ENCODE assay signal across 1 cellular context in the genomic region with DNA sequence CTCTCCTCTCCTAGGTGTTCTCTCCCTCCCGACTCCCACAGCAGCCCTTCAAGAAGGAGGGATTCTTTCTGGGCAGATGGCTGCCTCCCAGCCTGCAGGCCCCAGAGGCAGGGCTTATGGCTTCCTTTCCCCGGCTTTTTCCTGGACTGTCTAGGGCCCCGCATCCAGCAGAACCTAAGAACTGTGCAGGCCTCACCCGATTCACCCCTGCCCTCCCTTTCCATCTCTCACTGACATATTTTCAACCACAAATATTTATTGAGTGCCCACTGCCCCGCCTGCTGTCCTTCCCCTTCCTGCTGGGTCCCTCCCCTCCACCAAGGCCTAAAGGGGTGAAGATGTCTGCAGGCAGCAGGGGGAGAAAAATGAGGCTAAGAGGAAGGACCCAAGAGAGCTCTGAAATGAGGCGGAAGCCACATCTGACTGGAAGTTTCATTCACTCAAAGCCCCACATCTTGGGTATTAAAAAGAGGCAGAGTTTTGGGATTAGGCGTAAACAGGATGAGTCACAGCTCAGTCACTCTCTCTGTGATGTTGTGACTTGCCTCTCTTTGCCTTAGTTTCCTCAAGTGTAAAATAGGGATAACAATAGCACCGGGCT.
TF ChIP-seq lines count a peak whose summit lies in the region.

No MANE protein-coding gene starts in this region.

TF ChIP-seq in HepG2, 621 proteins besides CTCF, POLR2A, EP300 and RAD21 (continued from another document and continues in another):
- TF ChIP-seq, protein P1, sequence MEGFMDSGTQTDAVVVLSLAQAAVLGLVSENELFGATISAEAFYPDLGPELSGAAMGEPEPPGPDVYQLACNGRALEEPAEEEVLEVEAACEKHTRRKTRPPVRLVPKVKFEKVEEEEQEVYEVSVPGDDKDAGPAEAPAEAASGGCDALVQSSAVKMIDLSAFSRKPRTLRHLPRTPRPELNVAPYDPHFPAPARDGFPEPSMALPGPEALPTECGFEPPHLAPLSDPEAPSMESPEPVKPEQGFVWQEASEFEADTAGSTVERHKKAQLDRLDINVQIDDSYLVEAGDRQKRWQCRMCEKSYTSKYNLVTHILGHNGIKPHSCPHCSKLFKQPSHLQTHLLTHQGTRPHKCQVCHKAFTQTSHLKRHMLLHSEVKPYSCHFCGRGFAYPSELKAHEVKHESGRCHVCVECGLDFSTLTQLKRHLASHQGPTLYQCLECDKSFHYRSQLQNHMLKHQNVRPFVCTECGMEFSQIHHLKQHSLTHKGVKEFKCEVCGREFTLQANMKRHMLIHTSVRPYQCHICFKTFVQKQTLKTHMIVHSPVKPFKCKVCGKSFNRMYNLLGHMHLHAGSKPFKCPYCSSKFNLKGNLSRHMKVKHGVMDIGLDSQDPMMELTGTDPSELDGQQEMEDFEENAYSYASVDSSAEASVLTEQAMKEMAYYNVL (CRISPR knock-in tag; IDR thresholded peaks at IDR 0.05; ENCODE audit: borderline replicate concordance), result peak; percentile 53; the same call in 1 of the 2 replicates
- no peak; the same call in 1 of the 2 replicates for TF ChIP-seq ZKSCAN1 (IDR thresholded peaks at IDR 0.05; ENCODE audit: low read length)
- TF ChIP-seq SMYD3 (CRISPR knock-in tag; IDR thresholded peaks at IDR 0.05), result 0 out of 2 replicates have a peak, but pooled peaks have one; percentile 23
- TF ChIP-seq, protein P2, sequence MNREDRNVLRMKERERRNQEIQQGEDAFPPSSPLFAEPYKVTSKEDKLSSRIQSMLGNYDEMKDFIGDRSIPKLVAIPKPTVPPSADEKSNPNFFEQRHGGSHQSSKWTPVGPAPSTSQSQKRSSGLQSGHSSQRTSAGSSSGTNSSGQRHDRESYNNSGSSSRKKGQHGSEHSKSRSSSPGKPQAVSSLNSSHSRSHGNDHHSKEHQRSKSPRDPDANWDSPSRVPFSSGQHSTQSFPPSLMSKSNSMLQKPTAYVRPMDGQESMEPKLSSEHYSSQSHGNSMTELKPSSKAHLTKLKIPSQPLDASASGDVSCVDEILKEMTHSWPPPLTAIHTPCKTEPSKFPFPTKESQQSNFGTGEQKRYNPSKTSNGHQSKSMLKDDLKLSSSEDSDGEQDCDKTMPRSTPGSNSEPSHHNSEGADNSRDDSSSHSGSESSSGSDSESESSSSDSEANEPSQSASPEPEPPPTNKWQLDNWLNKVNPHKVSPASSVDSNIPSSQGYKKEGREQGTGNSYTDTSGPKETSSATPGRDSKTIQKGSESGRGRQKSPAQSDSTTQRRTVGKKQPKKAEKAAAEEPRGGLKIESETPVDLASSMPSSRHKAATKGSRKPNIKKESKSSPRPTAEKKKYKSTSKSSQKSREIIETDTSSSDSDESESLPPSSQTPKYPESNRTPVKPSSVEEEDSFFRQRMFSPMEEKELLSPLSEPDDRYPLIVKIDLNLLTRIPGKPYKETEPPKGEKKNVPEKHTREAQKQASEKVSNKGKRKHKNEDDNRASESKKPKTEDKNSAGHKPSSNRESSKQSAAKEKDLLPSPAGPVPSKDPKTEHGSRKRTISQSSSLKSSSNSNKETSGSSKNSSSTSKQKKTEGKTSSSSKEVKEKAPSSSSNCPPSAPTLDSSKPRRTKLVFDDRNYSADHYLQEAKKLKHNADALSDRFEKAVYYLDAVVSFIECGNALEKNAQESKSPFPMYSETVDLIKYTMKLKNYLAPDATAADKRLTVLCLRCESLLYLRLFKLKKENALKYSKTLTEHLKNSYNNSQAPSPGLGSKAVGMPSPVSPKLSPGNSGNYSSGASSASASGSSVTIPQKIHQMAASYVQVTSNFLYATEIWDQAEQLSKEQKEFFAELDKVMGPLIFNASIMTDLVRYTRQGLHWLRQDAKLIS (CRISPR knock-in tag; IDR thresholded peaks at IDR 0.05), result peak; percentile 44; the same call in 1 of the 2 replicates
- peak; percentile 79 for TF ChIP-seq ERF (CRISPR knock-in tag; IDR thresholded peaks at IDR 0.05)
- no peak for TF ChIP-seq ZC3H13 (CRISPR knock-in tag; IDR thresholded peaks at IDR 0.05)
- no peak for TF ChIP-seq SRSF9 (IDR thresholded peaks at IDR 0.05; ENCODE audit: borderline replicate concordance, insufficient read depth, low read depth, low read length, poor library complexity, severe bottlenecking)
- TF ChIP-seq, protein P3, sequence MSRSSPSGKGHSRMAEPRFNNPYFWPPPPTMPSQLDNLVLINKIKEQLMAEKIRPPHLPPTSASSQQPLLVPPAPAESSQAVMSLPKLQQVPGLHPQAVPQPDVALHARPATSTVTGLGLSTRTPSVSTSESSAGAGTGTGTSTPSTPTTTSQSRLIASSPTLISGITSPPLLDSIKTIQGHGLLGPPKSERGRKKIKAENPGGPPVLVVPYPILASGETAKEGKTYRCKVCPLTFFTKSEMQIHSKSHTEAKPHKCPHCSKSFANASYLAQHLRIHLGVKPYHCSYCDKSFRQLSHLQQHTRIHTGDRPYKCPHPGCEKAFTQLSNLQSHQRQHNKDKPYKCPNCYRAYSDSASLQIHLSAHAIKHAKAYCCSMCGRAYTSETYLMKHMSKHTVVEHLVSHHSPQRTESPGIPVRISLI (CRISPR knock-in tag; IDR thresholded peaks at IDR 0.05; ENCODE audit: borderline replicate concordance), result no peak
- TF ChIP-seq SALL2 (CRISPR knock-in tag; IDR thresholded peaks at IDR 0.05), result no peak
- TF ChIP-seq ZNF782 (CRISPR knock-in tag; IDR thresholded peaks at IDR 0.05; ENCODE audit: borderline replicate concordance), result no peak
- TF ChIP-seq RFX5 (IDR thresholded peaks at IDR 0.05; ENCODE audit: low read depth, low read length), result no peak
- TF ChIP-seq SKIL (CRISPR knock-in tag; IDR thresholded peaks at IDR 0.05; ENCODE audit: borderline replicate concordance), result peak; percentile 79
- TF ChIP-seq KDM6A (CRISPR knock-in tag; IDR thresholded peaks at IDR 0.05; ENCODE audit: low read depth), result 0 out of 2 replicates have a peak, but pooled peaks have one; percentile 47
- TF ChIP-seq, protein P4, sequence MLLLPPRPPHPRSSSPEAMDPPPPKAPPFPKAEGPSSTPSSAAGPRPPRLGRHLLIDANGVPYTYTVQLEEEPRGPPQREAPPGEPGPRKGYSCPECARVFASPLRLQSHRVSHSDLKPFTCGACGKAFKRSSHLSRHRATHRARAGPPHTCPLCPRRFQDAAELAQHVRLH (CRISPR knock-in tag; IDR thresholded peaks at IDR 0.05; ENCODE audit: borderline replicate concordance, low read depth), result peak; percentile 51; the same call in 1 of the 2 replicates
- TF ChIP-seq ZFX (CRISPR knock-in tag; IDR thresholded peaks at IDR 0.05; ENCODE audit: low read depth), result peak; percentile 92
- TF ChIP-seq MED8 (CRISPR knock-in tag; IDR thresholded peaks at IDR 0.05; ENCODE audit: insufficient replicate concordance), result peak; percentile 67
- TF ChIP-seq DRAP1 (CRISPR knock-in tag; IDR thresholded peaks at IDR 0.05), result peak; percentile 79
- TF ChIP-seq, protein P5, sequence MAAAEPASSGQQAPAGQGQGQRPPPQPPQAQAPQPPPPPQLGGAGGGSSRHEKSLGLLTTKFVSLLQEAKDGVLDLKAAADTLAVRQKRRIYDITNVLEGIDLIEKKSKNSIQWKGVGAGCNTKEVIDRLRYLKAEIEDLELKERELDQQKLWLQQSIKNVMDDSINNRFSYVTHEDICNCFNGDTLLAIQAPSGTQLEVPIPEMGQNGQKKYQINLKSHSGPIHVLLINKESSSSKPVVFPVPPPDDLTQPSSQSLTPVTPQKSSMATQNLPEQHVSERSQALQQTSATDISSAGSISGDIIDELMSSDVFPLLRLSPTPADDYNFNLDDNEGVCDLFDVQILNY (CRISPR knock-in tag; conservative IDR thresholded peaks at IDR 0.05), result no peak
- 0 out of 2 replicates have a peak, but pooled peaks have one; percentile 39 for TF ChIP-seq ZBTB43 (CRISPR knock-in tag; conservative IDR thresholded peaks at IDR 0.05)
- TF ChIP-seq, protein P6, sequence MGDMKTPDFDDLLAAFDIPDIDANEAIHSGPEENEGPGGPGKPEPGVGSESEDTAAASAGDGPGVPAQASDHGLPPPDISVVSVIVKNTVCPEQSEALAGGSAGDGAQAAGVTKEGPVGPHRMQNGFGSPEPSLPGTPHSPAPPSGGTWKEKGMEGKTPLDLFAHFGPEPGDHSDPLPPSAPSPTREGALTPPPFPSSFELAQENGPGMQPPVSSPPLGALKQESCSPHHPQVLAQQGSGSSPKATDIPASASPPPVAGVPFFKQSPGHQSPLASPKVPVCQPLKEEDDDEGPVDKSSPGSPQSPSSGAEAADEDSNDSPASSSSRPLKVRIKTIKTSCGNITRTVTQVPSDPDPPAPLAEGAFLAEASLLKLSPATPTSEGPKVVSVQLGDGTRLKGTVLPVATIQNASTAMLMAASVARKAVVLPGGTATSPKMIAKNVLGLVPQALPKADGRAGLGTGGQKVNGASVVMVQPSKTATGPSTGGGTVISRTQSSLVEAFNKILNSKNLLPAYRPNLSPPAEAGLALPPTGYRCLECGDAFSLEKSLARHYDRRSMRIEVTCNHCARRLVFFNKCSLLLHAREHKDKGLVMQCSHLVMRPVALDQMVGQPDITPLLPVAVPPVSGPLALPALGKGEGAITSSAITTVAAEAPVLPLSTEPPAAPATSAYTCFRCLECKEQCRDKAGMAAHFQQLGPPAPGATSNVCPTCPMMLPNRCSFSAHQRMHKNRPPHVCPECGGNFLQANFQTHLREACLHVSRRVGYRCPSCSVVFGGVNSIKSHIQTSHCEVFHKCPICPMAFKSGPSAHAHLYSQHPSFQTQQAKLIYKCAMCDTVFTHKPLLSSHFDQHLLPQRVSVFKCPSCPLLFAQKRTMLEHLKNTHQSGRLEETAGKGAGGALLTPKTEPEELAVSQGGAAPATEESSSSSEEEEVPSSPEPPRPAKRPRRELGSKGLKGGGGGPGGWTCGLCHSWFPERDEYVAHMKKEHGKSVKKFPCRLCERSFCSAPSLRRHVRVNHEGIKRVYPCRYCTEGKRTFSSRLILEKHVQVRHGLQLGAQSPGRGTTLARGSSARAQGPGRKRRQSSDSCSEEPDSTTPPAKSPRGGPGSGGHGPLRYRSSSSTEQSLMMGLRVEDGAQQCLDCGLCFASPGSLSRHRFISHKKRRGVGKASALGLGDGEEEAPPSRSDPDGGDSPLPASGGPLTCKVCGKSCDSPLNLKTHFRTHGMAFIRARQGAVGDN (CRISPR knock-in tag; IDR thresholded peaks at IDR 0.05), result peak; percentile 76
- no peak for TF ChIP-seq ZNF251 (CRISPR knock-in tag; IDR thresholded peaks at IDR 0.05)
- TF ChIP-seq RBFOX2 (IDR thresholded peaks at IDR 0.05; ENCODE audit: low read depth, low read length), result no peak
- no peak for TF ChIP-seq U2AF1 (optimal IDR thresholded peaks at IDR 0.05; ENCODE audit: low read depth, low read length)
- 0 out of 2 replicates have a peak, but pooled peaks have one; percentile 21 for TF ChIP-seq TCF7 (IDR thresholded peaks at IDR 0.05; ENCODE audit: low read depth)
- TF ChIP-seq ZFP90 (CRISPR knock-in tag; IDR thresholded peaks at IDR 0.05; ENCODE audit: borderline replicate concordance), result no peak
- peak; percentile 64; the same call in 1 of the 2 replicates for TF ChIP-seq HMG20B (CRISPR knock-in tag; conservative IDR thresholded peaks at IDR 0.05)
- TF ChIP-seq POLR2G (IDR thresholded peaks at IDR 0.05; ENCODE audit: low read depth, low read length), result peak; percentile 66
- peak; percentile 57; the same call in 1 of the 2 replicates for TF ChIP-seq FOXA3 (CRISPR knock-in tag; IDR thresholded peaks at IDR 0.05)
- TF ChIP-seq NCOR1 (IDR thresholded peaks at IDR 0.05; ENCODE audit: borderline replicate concordance, low read length), result peak; percentile 62; the same call in 1 of the 2 replicates
- TF ChIP-seq ZBTB25 (CRISPR knock-in tag; IDR thresholded peaks at IDR 0.05), result peak; percentile 37; the same call in 1 of the 2 replicates
- TF ChIP-seq CENPT (CRISPR knock-in tag; IDR thresholded peaks at IDR 0.05; ENCODE audit: low read depth), result no peak
- no peak for TF ChIP-seq HOXA9 (CRISPR knock-in tag; IDR thresholded peaks at IDR 0.05; ENCODE audit: borderline replicate concordance)
- no peak for TF ChIP-seq PHF8 (CRISPR knock-in tag; IDR thresholded peaks at IDR 0.05)
- TF ChIP-seq FOXK1 (CRISPR knock-in tag; IDR thresholded peaks at IDR 0.05; ENCODE audit: borderline replicate concordance, low read depth), result peak; percentile 45; the same call in 1 of the 2 replicates
- peak; percentile 89 for TF ChIP-seq PHF21A (CRISPR knock-in tag; IDR thresholded peaks at IDR 0.05)
- TF ChIP-seq, protein P7, sequence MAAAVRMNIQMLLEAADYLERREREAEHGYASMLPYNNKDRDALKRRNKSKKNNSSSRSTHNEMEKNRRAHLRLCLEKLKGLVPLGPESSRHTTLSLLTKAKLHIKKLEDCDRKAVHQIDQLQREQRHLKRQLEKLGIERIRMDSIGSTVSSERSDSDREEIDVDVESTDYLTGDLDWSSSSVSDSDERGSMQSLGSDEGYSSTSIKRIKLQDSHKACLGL (CRISPR knock-in tag; IDR thresholded peaks at IDR 0.05), result no peak
- TF ChIP-seq ZFP36L2 (CRISPR knock-in tag; IDR thresholded peaks at IDR 0.05), result no peak
- 0 out of 2 replicates have a peak, but pooled peaks have one; percentile 43 for TF ChIP-seq KAT8 (CRISPR knock-in tag; IDR thresholded peaks at IDR 0.05)
- no peak for TF ChIP-seq ZNF180 (CRISPR knock-in tag; IDR thresholded peaks at IDR 0.05; ENCODE audit: borderline replicate concordance, low read depth)
- TF ChIP-seq ZNF160 (CRISPR knock-in tag; IDR thresholded peaks at IDR 0.05), result no peak
